In the genomic region with DNA sequence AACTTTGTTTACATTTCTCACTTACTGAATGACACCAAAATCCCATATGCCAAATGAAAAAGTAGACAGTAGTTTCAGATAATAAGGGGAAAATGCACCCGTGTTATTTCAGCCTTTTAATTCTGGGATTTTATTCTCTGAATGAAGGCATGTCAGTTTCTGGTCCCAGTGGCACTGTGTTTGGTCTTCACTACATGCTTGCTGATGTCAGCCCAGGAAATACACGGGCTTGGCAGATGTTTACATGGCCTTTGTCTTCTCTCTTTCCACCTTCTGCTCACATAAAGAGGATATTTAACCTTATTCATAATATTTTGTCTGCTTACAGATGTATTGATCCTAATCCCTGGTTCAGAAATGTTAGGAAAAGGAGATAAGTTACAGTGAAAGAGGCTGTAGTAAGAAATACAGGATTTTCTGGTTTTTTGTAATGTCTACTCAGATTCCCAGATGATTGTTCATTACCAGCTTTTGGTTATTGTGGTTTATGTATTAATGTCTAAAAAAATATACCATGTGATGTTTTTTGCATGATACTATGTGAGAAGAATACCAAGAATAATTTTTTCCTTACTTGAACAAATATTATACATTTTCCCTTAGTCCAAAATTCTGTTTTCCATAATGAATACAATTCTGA, we compare ENCODE assay signal across 14 cellular contexts. TPM values are rescaled to one million over a fixed set of nuclear protein-coding genes. Genes with fewer than 3 reads are reported as not detected.
DNase-seq lines count a peak whose midpoint lies in the region; ATAC-seq, FAIRE-seq and TF ChIP-seq lines count a peak whose summit lies in the region.
"Had no signal": no experiment of that assay in that cellular context is flagged by ENCODE, and none has a peak within 500 bp of the region (broad histone marks: within the 10 kb centered on the region; RNA-seq: fewer than 3 reads in every experiment).

No MANE protein-coding gene starts in this region.

- H2AK5ac ChIP-seq in trophoblast cell (ENCODE audit: low read length): no peak overlapping the region

- peak overlapping the region; percentile 38 for H2BK120ac ChIP-seq in trophoblast cell (ENCODE audit: insufficient read depth, low read length, poor library complexity)

- H3K4me2 ChIP-seq in trophoblast cell (ENCODE audit: low read length): peak overlapping the region; percentile 43

- peak overlapping the region; percentile 57 for H2BK5ac ChIP-seq in trophoblast cell (ENCODE audit: low read depth, low read length, poor library complexity)

- peak overlapping the region; percentile 57 for H4K91ac ChIP-seq in trophoblast cell (ENCODE audit: low read depth, low read length)

- H3K14ac ChIP-seq in trophoblast cell (ENCODE audit: low read length): no peak overlapping the region

- H3K23ac ChIP-seq in trophoblast cell (ENCODE audit: low read length): no peak overlapping the region

- DNase-seq in RPMI8226 (peak; percentile 24), esophagus squamous epithelium (lab: John Stamatoyannopoulos, UW) (no peak), trophoblast cell (peak in 1 of 2 donors; percentile 82), HEK293T (ENCODE audit: extremely low spot score) (no peak), iPS-NIHi7 (ENCODE audit: extremely low spot score) (no peak)
- DNase-seq in activated CD8-positive, alpha-beta memory T cell treated with anti-CD3 and anti-CD28 coated beads, Interleukin-2, amount 50 U/mL, for 48 hours: no peak
- DNase-seq: activated CD4-positive, alpha-beta T cell treated with anti-CD3 and anti-CD28 coated beads for 48 hours; activated naive CD8-positive, alpha-beta T cell treated with anti-CD3 and anti-CD28 coated beads, Interleukin-2, amount 50 U/mL, for 24 hours; DND-41; NCI-H1694 treated with DMSO at 0.1 percent for 48 hours; stimulated activated CD4-positive, alpha-beta T cell treated with anti-CD3 and anti-CD28 coated beads, Interleukin-15, amount 100 ng/mL, for 24 hours had no signal

- TF ChIP-seq POLR2A in esophagus squamous epithelium (IDR thresholded peaks at IDR 0.05): no peak

- H4K12ac ChIP-seq in trophoblast cell (ENCODE audit: low read depth, low read length): peak overlapping the region; percentile 44

- no peak overlapping the region for H3K4ac ChIP-seq in trophoblast cell (ENCODE audit: low read depth, low read length)

- peak; percentile 3 for FAIRE-seq in G401.6 (lab: Jason Lieb, UNC)

- peaks cover 7% of the 10 kb centered on the region for H3K79me1 ChIP-seq in trophoblast cell (ENCODE audit: low read length)

- CTCF ChIA-PET in HEK293T (lab: Yijun Ruan, JAX): no interaction called here

- H3K9ac ChIP-seq in trophoblast cell (ENCODE audit: low read length): no peak overlapping the region

- POLR2A ChIA-PET in HEK293T (lab: Yijun Ruan, JAX): no interaction called here

- peak overlapping the region; percentile 77 for H2BK12ac ChIP-seq in trophoblast cell (ENCODE audit: low read length)

- TF ChIP-seq CTCF in esophagus squamous epithelium (IDR thresholded peaks at IDR 0.05): no peak

- H3K27ac ChIP-seq in esophagus squamous epithelium (peak overlapping the region in 3 of 4 donors; percentile 30 to 55 (median 47)), trophoblast cell (ENCODE audit: low read depth, low read length) (peak overlapping the region; percentile 87)
- H3K27ac ChIP-seq: RWPE1 had no signal

- H3K4me1 ChIP-seq in esophagus squamous epithelium (peaks cover 0 to 39% (median 17%) of the 10 kb centered on the region in 3 donors), trophoblast cell (ENCODE audit: control insufficient read depth in 1 of 2, insufficient read depth in 2 of 2, low read length in 2 of 2) (peaks cover 12% of the 10 kb centered on the region in 2 experiments)

- H3K9me3 ChIP-seq in esophagus squamous epithelium (no peaks in the 10 kb centered on the region), trophoblast cell (ENCODE audit: insufficient read depth, low read depth, low read length) (no peaks in the 10 kb centered on the region)

- peaks cover 2% of the 10 kb centered on the region for H3K79me2 ChIP-seq in trophoblast cell (ENCODE audit: control insufficient read depth, insufficient read depth, low read length, poor library complexity)

- intact Hi-C loops in esophagus squamous epithelium (cut with DNase I): no loop called here

- no peak overlapping the region for H2AFZ ChIP-seq in trophoblast cell (ENCODE audit: insufficient read depth, low read length, poor library complexity)

- WGBS in esophagus squamous epithelium, 2 donors: 7 to 14% methylated on average over 2 of the region's 2 CpGs
- WGBS in trophoblast cell (ENCODE audit: extremely low coverage, insufficient coverage, insufficient read length): no CpG with 5 or more reads among the region's 2 CpGs

- peak overlapping the region in 1 of 4 donors; percentile 5 for H3K4me3 ChIP-seq in esophagus squamous epithelium
- no peak overlapping the region for H3K4me3 ChIP-seq in trophoblast cell (ENCODE audit: low read depth, low read length)

- H3K27me3 ChIP-seq in esophagus squamous epithelium (no peaks in the 10 kb centered on the region), trophoblast cell (ENCODE audit: insufficient read depth, low read length) (no peaks in the 10 kb centered on the region)

- no peak overlapping the region for H4K8ac ChIP-seq in trophoblast cell (ENCODE audit: low read depth, low read length)

- peaks cover 0 to 8% (median 0%) of the 10 kb centered on the region in 3 donors for H3K36me3 ChIP-seq in esophagus squamous epithelium
- peaks cover 5 to 6% of the 10 kb centered on the region in 2 experiments for H3K36me3 ChIP-seq in trophoblast cell (ENCODE audit: control insufficient read depth in 1 of 2, insufficient read depth in 2 of 2, low read length in 2 of 2)

- no peak for ATAC-seq in HG02885 (IDR thresholded peaks at IDR 0.05; ENCODE audit: poor library complexity, unreplicated experiment)
- ATAC-seq: activated naive CD8-positive, alpha-beta T cell treated with anti-CD3 and anti-CD28 coated beads, Interleukin-2, amount 50 U/mL, for 24 hours had no signal

- no peak overlapping the region for H3K18ac ChIP-seq in trophoblast cell (ENCODE audit: low read length)

TF ChIP-seq in HEK293T, 16 proteins besides CTCF, POLR2A, EP300 and RAD21:
- TF ChIP-seq LEF1 (IDR thresholded peaks at IDR 0.05; ENCODE audit: borderline replicate concordance) (no peak), FOXA1 (IDR thresholded peaks at IDR 0.05) (no peak), ZNF384 (IDR thresholded peaks at IDR 0.05) (no peak), BHLHE40 (IDR thresholded peaks at IDR 0.05; ENCODE audit: borderline replicate concordance) (no peak), ARNT (IDR thresholded peaks at IDR 0.05) (no peak), FOXM1 (IDR thresholded peaks at IDR 0.05; ENCODE audit: borderline replicate concordance) (no peak), TARDBP (IDR thresholded peaks at IDR 0.05) (no peak), L3MBTL2 (conservative IDR thresholded peaks at IDR 0.05) (no peak), SP1 (IDR thresholded peaks at IDR 0.05) (no peak), FOXK2 (IDR thresholded peaks at IDR 0.05) (no peak), SUZ12 (IDR thresholded peaks at IDR 0.05) (no peak), HDGF (IDR thresholded peaks at IDR 0.05; ENCODE audit: borderline replicate concordance) (no peak), NFRKB (IDR thresholded peaks at IDR 0.05) (no peak), ELF4 (IDR thresholded peaks at IDR 0.05) (no peak), CTBP1 (IDR thresholded peaks at IDR 0.05; ENCODE audit: borderline replicate concordance) (no peak)
- TF ChIP-seq, protein P1, sequence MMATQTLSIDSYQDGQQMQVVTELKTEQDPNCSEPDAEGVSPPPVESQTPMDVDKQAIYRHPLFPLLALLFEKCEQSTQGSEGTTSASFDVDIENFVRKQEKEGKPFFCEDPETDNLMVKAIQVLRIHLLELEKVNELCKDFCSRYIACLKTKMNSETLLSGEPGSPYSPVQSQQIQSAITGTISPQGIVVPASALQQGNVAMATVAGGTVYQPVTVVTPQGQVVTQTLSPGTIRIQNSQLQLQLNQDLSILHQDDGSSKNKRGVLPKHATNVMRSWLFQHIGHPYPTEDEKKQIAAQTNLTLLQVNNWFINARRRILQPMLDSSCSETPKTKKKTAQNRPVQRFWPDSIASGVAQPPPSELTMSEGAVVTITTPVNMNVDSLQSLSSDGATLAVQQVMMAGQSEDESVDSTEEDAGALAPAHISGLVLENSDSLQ (IDR thresholded peaks at IDR 0.05): no peak
TF ChIP-seq in HEK293T: peak in this region for 0.

RNA-seq across cellular contexts. Expression of a gene that starts 27.7 kb away (rescaled TPM):
- total RNA-seq in esophagus squamous epithelium: 10 to 100 TPM; 11.6 to 36.4 (median 33.3) TPM
- polyA plus RNA-seq in trophoblast cell (2013): 20.0 and 20.3 TPM in 2 replicates
